16 cellular contexts compared by ENCODE assay signal in the genomic region with DNA sequence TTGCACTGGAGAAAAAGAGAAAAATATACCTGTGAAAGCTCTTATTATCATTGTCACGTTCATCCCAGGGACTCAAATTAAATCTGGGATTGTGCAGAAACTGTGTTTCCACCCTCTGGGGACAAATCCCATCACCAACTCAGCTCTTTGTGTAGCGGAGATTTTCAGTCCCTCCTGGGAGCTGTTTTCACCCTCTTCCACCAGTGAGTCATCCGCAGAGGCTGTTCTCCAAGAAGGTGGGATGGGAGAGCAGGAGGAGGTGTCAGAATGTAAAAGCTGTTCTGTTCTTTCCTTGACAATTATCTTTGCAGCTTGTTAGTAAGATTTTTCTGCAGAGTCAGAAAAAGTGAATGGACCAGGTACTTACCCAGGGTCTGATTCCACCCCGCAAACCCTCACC. TPM values are rescaled to one million over a fixed set of nuclear protein-coding genes. Genes with fewer than 3 reads are reported as not detected.
A peak's percentile ranks its signal among the peaks of the same experiment; 100 is the strongest.
DNase-seq lines count a peak whose midpoint lies in the region.
"Had no signal": no experiment of that assay in that cellular context is flagged by ENCODE, and none has a peak within 500 bp of the region (broad histone marks: within the 10 kb centered on the region; RNA-seq: fewer than 3 reads in every experiment).

No MANE protein-coding gene starts in this region.

- H3K27ac ChIP-seq in caudate nucleus (ENCODE audit: low read depth, low read length): no peak overlapping the region
- H3K27ac ChIP-seq: Peyer's patch had no signal

- in situ Hi-C loops in KBM-7 (cut with MboI; ENCODE audit: low pct_unique_long_range_greater_than_20kb, low sequenced_read_pairs): no loop called here

- intact Hi-C loops in head of caudate nucleus (cut with DNase I): no loop called here

- DNase-seq in COLO829 (ENCODE audit: low spot score) (peak; percentile 37), caudate nucleus (lab: John Stamatoyannopoulos, UW) (peak in 39 of 61 donors; percentile 13 to 86 (median 43)), head of caudate nucleus (peak in 36 of 42 donors; percentile 17 to 88 (median 63)), superior temporal gyrus (ENCODE audit: extremely low spot score) (peak; percentile 63), NCI-H524 (lab: John Stamatoyannopoulos, UW) (no peak), ureter (ENCODE audit: low spot score) (no peak), KBM-7 (no peak)
- DNase-seq: BE2C, MM.1S, NCI-H1048, NCI-H1417 treated with DMSO at 0.1 percent for 48 hours, NCI-H187, NCI-H2107, NCI-H82, Peyer's patch had no signal

RNA-seq across cellular contexts. Expression of a gene that starts 28.0 kb away (rescaled TPM):
- total RNA-seq in ureter: 2.3 TPM
- total RNA-seq: LHCN-M2 had no signal

Comparison
In these comparisons a context has a peak if more than half of its experiments do, and no peak if none do; other contexts are left out.
1. DNase-seq: peak in COLO829 (single experiment), caudate nucleus (39 of 61), head of caudate nucleus (36 of 42) and superior temporal gyrus (single experiment); none in NCI-H524 (0 of 2), ureter (single experiment) and KBM-7 (single experiment).